ENCODE assay signal across 8 cellular contexts in genomic region chr11:7689239-7689638, GRCh38. TPM values are rescaled to one million over a fixed set of nuclear protein-coding genes. Genes with fewer than 3 reads are reported as not detected.
"Had no signal": no experiment of that assay in that cellular context is flagged by ENCODE, and none has a peak within 500 bp of the region (broad histone marks: within the 10 kb centered on the region; RNA-seq: fewer than 3 reads in every experiment).

No MANE protein-coding gene starts in this region.

- H3K36me3 ChIP-seq: HAP-1 had no signal

- H3K4me3 ChIP-seq: GM23338, HAP-1, K562 had no signal

- H2AFZ ChIP-seq: GM23338 had no signal

- H3K4me3 Mint-ChIP-seq: GM23338 had no signal

- DNase-seq: H7, IMR-90, KG1 had no signal

- H3K4me2 ChIP-seq: GM23338 had no signal

- ATAC-seq: GM23338, HCT116, K562 had no signal

- H3K27ac Mint-ChIP-seq: GM23338 had no signal

RNA-seq across cellular contexts. Expression of gene OVCH2, which starts 17.0 kb away (rescaled TPM):
- total RNA-seq: HT-29, IMR-90, K562 had no signal
- polyA plus RNA-seq: K562 had no signal
